ENCODE assay signal across 16 cellular contexts in genomic region chr22:44360306-44360685, GRCh38. TPM values are rescaled to one million over a fixed set of nuclear protein-coding genes. Genes with fewer than 3 reads are reported as not detected.
DNase-seq lines count a peak whose midpoint lies in the region; ATAC-seq, FAIRE-seq and TF ChIP-seq lines count a peak whose summit lies in the region.
"Had no signal": no experiment of that assay in that cellular context is flagged by ENCODE, and none has a peak within 500 bp of the region (broad histone marks: within the 10 kb centered on the region; RNA-seq: fewer than 3 reads in every experiment).

No MANE protein-coding gene starts in this region.

- H3K27ac ChIP-seq in GM23338 (ENCODE audit: low read depth) (no peak overlapping the region), ascending aorta (peak overlapping the region; percentile 78 to 89), keratinocyte (ENCODE audit: control insufficient read depth, insufficient read depth, low read length) (peak overlapping the region; percentile 86), spleen (no peak overlapping the region)

- no peaks in the 10 kb centered on the region for H3K36me3 Mint-ChIP-seq in GM23338 (ENCODE audit: low read depth)

- H3K9me3 ChIP-seq in ascending aorta (no peaks in the 10 kb centered on the region), keratinocyte (ENCODE audit: control insufficient read depth, low read depth, low read length) (no peaks in the 10 kb centered on the region), spleen (no peaks in the 10 kb centered on the region)

- no peaks in the 10 kb centered on the region for H3K9me1 ChIP-seq in keratinocyte (ENCODE audit: control insufficient read depth, extremely low read depth, insufficient read depth, low read length)

- H3K27me3 Mint-ChIP-seq in GM23338 (ENCODE audit: insufficient read depth, low read depth, poor library complexity): peaks cover 9% of the 10 kb centered on the region

- dilution Hi-C loops in keratinocyte (cut with MboI; ENCODE audit: extremely low pct_ligation_motif_present, low sequenced_read_pairs): no loop called here

- H3K9ac ChIP-seq in keratinocyte (ENCODE audit: control insufficient read depth, extremely low read depth, insufficient read depth, low read length): peak overlapping the region; percentile 71

- H3K79me2 ChIP-seq in GM23338 (replicated peaks; ENCODE audit: insufficient read depth): no peaks in the 10 kb centered on the region
- no peaks in the 10 kb centered on the region for H3K79me2 ChIP-seq in keratinocyte (ENCODE audit: control insufficient read depth, insufficient read depth, low read length)

- no peak for FAIRE-seq in keratinocyte (lab: Jason Lieb, UNC)
- FAIRE-seq in GM19239 (lab: Jason Lieb, UNC): no peak
- FAIRE-seq: GM12891 had no signal

- H3K27me3 ChIP-seq in GM23338 (ENCODE audit: insufficient read depth) (no peaks in the 10 kb centered on the region), ascending aorta (no peaks in the 10 kb centered on the region), keratinocyte (ENCODE audit: control insufficient read depth, extremely low read depth, insufficient read depth, low read length) (no peaks in the 10 kb centered on the region), spleen (replicated peaks in 1 of 7) (peaks cover 0 to 44% (median 0%) of the 10 kb centered on the region in 7 donors)

- intact Hi-C loops in ascending aorta (cut with DNase I) (loop anchor here (2.0 to 10.0 kb wide), 3 partner anchors 137 to 975 kb away; partner anchors contain the start of gene EFCAB6), spleen (cut with DNase I; ENCODE audit: low total_unique reads) (no loop called here)

- TF ChIP-seq POLR2A in spleen (IDR thresholded peaks at IDR 0.05): no peak

- WGBS in spleen, 5 donors: 76 to 92% (median 82%) methylated on average over 12 of the region's 12 CpGs

- no peak overlapping the region for H3K4me2 ChIP-seq in GM23338
- H3K4me2 ChIP-seq in keratinocyte (ENCODE audit: control insufficient read depth, extremely low read depth, insufficient read depth, low read depth, low read length): peak overlapping the region; percentile 82

- H3K4me1 Mint-ChIP-seq in GM23338: peaks cover 17% of the 10 kb centered on the region

- H3K4me3 Mint-ChIP-seq in GM23338: no peak overlapping the region
- H3K4me3 Mint-ChIP-seq: stimulated activated naive CD8-positive, alpha-beta T cell treated with anti-CD3 and anti-CD28 coated beads, Interleukin-15, Interleukin-2, amounts not matched to agents 100 ng/mL and 50 ng/mL, for 24 hours had no signal

- H3K4me1 ChIP-seq in GM23338 (ENCODE audit: insufficient read depth): peaks cover 9% of the 10 kb centered on the region; the same call in 1 of the 2 replicates
- peaks cover 22 to 60% of the 10 kb centered on the region in 2 donors for H3K4me1 ChIP-seq in ascending aorta
- peaks cover 50% of the 10 kb centered on the region for H3K4me1 ChIP-seq in keratinocyte (ENCODE audit: control insufficient read depth, extremely low read depth, insufficient read depth, low read length)
- peaks cover 0 to 19% (median 8%) of the 10 kb centered on the region in 6 donors for H3K4me1 ChIP-seq in spleen

- H3F3A ChIP-seq in GM23338 (replicated peaks; ENCODE audit: low read depth): no peaks in the 10 kb centered on the region

- no peak for TF ChIP-seq CTCF in GM23338 (conservative IDR thresholded peaks at IDR 0.05; ENCODE audit: low read depth in 2 of 2)
- no peak for TF ChIP-seq CTCF in ascending aorta (IDR thresholded peaks at IDR 0.05)
- no peak for TF ChIP-seq CTCF in keratinocyte (optimal IDR thresholded peaks at IDR 0.05 in 1 of 3, IDR thresholded peaks at IDR 0.05 in 1 of 3, conservative IDR thresholded peaks at IDR 0.05 in 1 of 3; ENCODE audit: extremely low read depth in 1 of 3, insufficient read depth in 2 of 3, low read length in 3 of 3)
- TF ChIP-seq CTCF in spleen (IDR thresholded peaks at IDR 0.05 in 8 of 11, conservative IDR thresholded peaks at IDR 0.05 in 3 of 11): no peak

- ATAC-seq in GM23338: no peak
- no peak for ATAC-seq in GM21786 (IDR thresholded peaks at IDR 0.05; ENCODE audit: unreplicated experiment)
- ATAC-seq: activated CD4-positive, CD25-positive, alpha-beta regulatory T cell treated with anti-CD3 and anti-CD28 coated beads, Interleukin-2, amount 50 U/mL, for 24 hours had no signal

- H3K36me3 ChIP-seq in GM23338 (ENCODE audit: insufficient read depth) (no peaks in the 10 kb centered on the region), ascending aorta (no peaks in the 10 kb centered on the region), keratinocyte (ENCODE audit: control insufficient read depth in 2 of 2, extremely low read depth in 1 of 2, insufficient read depth in 2 of 2, low read length in 2 of 2) (no peaks in the 10 kb centered on the region), spleen (no peaks in the 10 kb centered on the region)

- H3K9me2 ChIP-seq in GM23338 (ENCODE audit: insufficient read depth): no peaks in the 10 kb centered on the region

- H3K4me3 ChIP-seq in GM23338: no peak overlapping the region
- peak overlapping the region; percentile 3 to 14 for H3K4me3 ChIP-seq in ascending aorta
- peak overlapping the region in 2 of 3 experiments; percentile 20 to 32 for H3K4me3 ChIP-seq in keratinocyte (ENCODE audit: control insufficient read depth in 2 of 3, extremely low read depth in 1 of 3, insufficient read depth in 2 of 3, low read depth in 1 of 3, low read length in 3 of 3)
- no peak overlapping the region for H3K4me3 ChIP-seq in spleen

- DNase-seq in GM23338 (ENCODE audit: low spot score): no peak
- DNase-seq in ascending aorta (ENCODE audit: low spot score in 2 of 2): no peak
- no peak for DNase-seq in keratinocyte (ENCODE audit: low read depth, low spot score)
- peak; percentile 36 for DNase-seq in spleen
- DNase-seq in GM19239 (ENCODE audit: insufficient read length, low spot score): no peak
- DNase-seq in stimulated activated CD4-positive, alpha-beta T cell treated with anti-CD3 and anti-CD28 coated beads, Interleukin-4, amount 100 ng/mL, for 1 hour: no peak
- DNase-seq: activated effector memory CD4-positive, alpha-beta T cell treated with Interleukin-2 at 50 U/mL for 16 hours; AML-193; cortex of kidney; NCI-H345; occipital lobe had no signal

- H2AFZ ChIP-seq in GM23338 (0 out of 2 replicates have a peak overlapping the region, but pooled peaks have one; percentile 38), keratinocyte (ENCODE audit: control insufficient read depth, low read length) (peak overlapping the region; percentile 82)

- H3K27ac Mint-ChIP-seq in GM23338: no peak overlapping the region
- H3K27ac Mint-ChIP-seq: stimulated activated naive CD8-positive, alpha-beta T cell treated with anti-CD3 and anti-CD28 coated beads, Interleukin-15, Interleukin-2, amounts not matched to agents 100 ng/mL and 50 ng/mL, for 24 hours had no signal

- H4K20me1 ChIP-seq in GM23338 (replicated peaks; ENCODE audit: insufficient read depth): no peaks in the 10 kb centered on the region
- H4K20me1 ChIP-seq in keratinocyte (ENCODE audit: control insufficient read depth, extremely low read depth, insufficient read depth, low read length): no peaks in the 10 kb centered on the region

- no peaks in the 10 kb centered on the region for H3K9me3 Mint-ChIP-seq in GM23338
- H3K9me3 Mint-ChIP-seq: stimulated activated naive CD8-positive, alpha-beta T cell treated with anti-CD3 and anti-CD28 coated beads, Interleukin-15, Interleukin-2, amounts not matched to agents 100 ng/mL and 50 ng/mL, for 24 hours had no signal

TF ChIP-seq in GM23338, 12 proteins besides CTCF, POLR2A, EP300 and RAD21:
- no peak for TF ChIP-seq ZNF114 (CRISPR knock-in tag; IDR thresholded peaks at IDR 0.05)
- TF ChIP-seq ZNF331 (CRISPR knock-in tag; IDR thresholded peaks at IDR 0.05; ENCODE audit: low read depth): no peak

RNA-seq across cellular contexts. Expression of gene SHISAL1, which starts 47.5 kb away (rescaled TPM):
- 3.4 and 4.3 TPM in 2 replicates for total RNA-seq in GM23338 (2014; rRNA removed; shearing (Covaris generic))
- polyA plus RNA-seq in GM23338 (2016; fragmentation: Nextera tagmentation; extraction: Ambion mirVana) (0.64 and 0.71 TPM in 2 replicates), keratinocyte (0.18 to 1.5 TPM (median 0.24 TPM) in 3 replicates), spleen (under 1 TPM; 0.10 to 0.35 (median 0.15) TPM)
- total RNA-seq in ascending aorta (1.6 TPM), spleen (under 1 TPM; 0.11 to 0.47 (median 0.26) TPM)
- polyA plus RNA-seq in keratinocyte (2011; ENCODE audit: low read depth): 0.11 TPM
- polyA plus RNA-seq in keratinocyte (2011; cell fraction: cytosol; rRNA removed): 0.36 and 0.40 TPM in 2 replicates
- 1.6 and 2.2 TPM in 2 replicates for polyA plus RNA-seq in keratinocyte (2011; cell fraction: nucleus; rRNA removed)
- 0.15 and 0.34 TPM in 2 replicates for polyA plus RNA-seq in keratinocyte (2012; ENCODE audit: low replicate concordance)
- 0.29 to 2.3 TPM (median 0.30 TPM) in 3 replicates for polyA minus RNA-seq in keratinocyte
- polyA minus RNA-seq in keratinocyte (2011; cell fraction: cytosol; rRNA and poly(A)+ RNA removed): 0.58 TPM
- polyA minus RNA-seq in keratinocyte (2011; cell fraction: nucleus; rRNA and poly(A)+ RNA removed): 1.3 and 2.6 TPM in 2 replicates
- total RNA-seq: Calu3 had no signal

Comparison
In these comparisons a context has a peak if more than half of its experiments do, and no peak if none do; other contexts are left out.
1. H3K27ac ChIP-seq: peak in ascending aorta (2 of 2) and keratinocyte (single experiment); none in GM23338 (single experiment) and spleen (0 of 8).
2. H3K4me3 ChIP-seq: peak in ascending aorta (2 of 2) and keratinocyte (2 of 3); none in GM23338 (single experiment) and spleen (0 of 8).